In the genomic region with DNA sequence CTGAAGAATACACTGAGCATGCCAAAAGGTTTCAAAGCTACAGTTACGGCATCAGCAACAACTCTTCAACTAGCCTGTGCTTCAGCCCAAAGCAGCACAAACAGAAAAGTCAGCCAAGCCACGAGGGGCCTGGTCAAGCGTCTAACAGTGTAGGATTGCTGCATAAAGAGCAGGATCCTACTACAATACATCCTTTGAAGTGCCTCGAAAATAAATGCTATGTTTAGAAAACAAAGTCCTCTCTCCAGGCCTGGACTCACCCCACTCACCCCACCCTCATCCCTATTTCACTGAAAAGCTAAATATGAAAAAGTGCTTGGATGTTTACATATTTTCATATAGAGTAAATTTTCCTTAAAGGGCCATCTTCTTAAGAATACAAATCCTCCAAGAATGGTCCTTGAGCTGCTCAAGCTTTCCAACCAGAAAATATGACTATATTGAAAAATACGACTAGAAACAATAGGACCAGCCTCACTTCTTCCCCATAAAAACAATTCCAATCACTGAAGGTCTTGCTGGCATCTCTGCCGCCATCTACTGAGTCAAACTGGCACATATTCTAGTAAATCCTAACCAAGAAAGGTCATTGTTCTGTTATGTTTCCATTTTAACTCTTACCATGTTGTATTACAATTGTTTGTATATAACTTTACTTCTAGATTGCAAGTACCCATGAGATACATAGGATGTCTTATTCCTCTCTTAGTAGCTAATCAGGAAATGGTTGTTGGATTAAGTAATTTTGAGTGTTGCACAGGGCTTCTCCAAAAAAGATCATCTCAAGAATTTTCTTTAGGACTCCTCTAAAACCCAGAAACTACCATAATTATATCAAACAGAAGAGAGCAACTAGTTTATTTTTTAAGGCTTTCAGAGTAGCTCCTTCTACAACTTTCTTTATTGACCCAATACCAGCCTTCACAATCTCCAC, we compare ENCODE assay signal across 8 cellular contexts.
DNase-seq lines count a peak whose midpoint lies in the region; ATAC-seq and TF ChIP-seq lines count a peak whose summit lies in the region.

No MANE protein-coding gene starts in this region.

- intact Hi-C loops in CD14-positive monocyte (cut with micrococcal nuclease) = loop anchor here in 1 of 2 donors (5.0 to 10.0 kb wide), 3 partner anchors 54 to 151 kb away; no protein-coding TSS in a partner anchor
- intact Hi-C loops in dorsolateral prefrontal cortex (cut with DNase I) = loop anchor here (1.0 to 10.0 kb wide), 6 partner anchors 54 to 266 kb away; partner anchors contain the start of gene RTN4 (in 1 of the 2)
- intact Hi-C loops in thyroid gland (cut with DNase I) = loop anchor here (2.0 to 10.0 kb wide), 2 partner anchors 74 to 152 kb away; no protein-coding TSS in a partner anchor

- H3K9me3 ChIP-seq in thyroid gland = no peaks in the 10 kb centered on the region

- no peaks in the 10 kb centered on the region for H3K27me3 ChIP-seq in dorsolateral prefrontal cortex
- H3K27me3 ChIP-seq in thyroid gland = no peaks in the 10 kb centered on the region

- peaks cover 23 to 45% of the 10 kb centered on the region in 2 donors for H3K4me1 ChIP-seq in thyroid gland

- H3K36me3 Mint-ChIP-seq in CD14-positive monocyte = no peaks in the 10 kb centered on the region

- peak; percentile 81 for TF ChIP-seq CTCF in CD14-positive monocyte (IDR thresholded peaks at IDR 0.05)
- TF ChIP-seq CTCF in dorsolateral prefrontal cortex (IDR thresholded peaks at IDR 0.05 in 54 of 56, conservative IDR thresholded peaks at IDR 0.05 in 2 of 56; ENCODE audit: low read depth in 1 of 56, partially characterized antibody in 56 of 56) = peak; percentile 66 to 94 (median 85)
- peak in 5 of 6 experiments; percentile 80 to 93 (median 89) for TF ChIP-seq CTCF in thyroid gland (IDR thresholded peaks at IDR 0.05)

- H3K9me3 Mint-ChIP-seq in CD14-positive monocyte = no peaks in the 10 kb centered on the region

- no peaks in the 10 kb centered on the region for H3K36me3 ChIP-seq in thyroid gland

- H3K27me3 Mint-ChIP-seq in CD14-positive monocyte (ENCODE audit: low read depth in 3 of 3) = no peaks in the 10 kb centered on the region

- WGBS in thyroid gland, 2 donors = 2 to 15% methylated on average over 6 of the region's 6 CpGs

- DNase-seq in CD14-positive monocyte (ENCODE audit: low spot score) (peak; percentile 50), NCI-H1105 (lab: John Stamatoyannopoulos, UW) (peak; percentile 51), T-helper 1 cell (peak in 3 of 5 donors; percentile 10 to 34 (median 29)), dorsolateral prefrontal cortex (peak; percentile 43 to 91 (median 74)), medulla oblongata (ENCODE audit: extremely low spot score) (peak; percentile 95), thyroid gland (peak; percentile 80 to 83), cortex of kidney (lab: John Stamatoyannopoulos, UW) (no peak)

- no peak overlapping the region for H3K27ac Mint-ChIP-seq in CD14-positive monocyte

- H3K4me3 Mint-ChIP-seq in CD14-positive monocyte = no peak overlapping the region

- peak; percentile 63 for ATAC-seq in GM18907 (IDR thresholded peaks at IDR 0.05; ENCODE audit: unreplicated experiment)

- TF ChIP-seq POLR2A in thyroid gland (IDR thresholded peaks at IDR 0.05) = no peak

- peak overlapping the region; percentile 3 to 98 (median 93) for H3K27ac ChIP-seq in dorsolateral prefrontal cortex
- H3K27ac ChIP-seq in thyroid gland = peak overlapping the region; percentile 67 to 71 (median 68)

- H3K4me3 ChIP-seq in dorsolateral prefrontal cortex = peak overlapping the region in 38 of 59 donors; percentile 0 to 47 (median 24)
- no peak overlapping the region for H3K4me3 ChIP-seq in thyroid gland (replicated peaks in 1 of 3)

- H3K4me1 Mint-ChIP-seq in CD14-positive monocyte = peaks cover 20% of the 10 kb centered on the region

Comparison
In these comparisons a context has a peak if more than half of its experiments do, and no peak if none do; other contexts are left out.
1. H3K4me3 ChIP-seq: peak in dorsolateral prefrontal cortex (38 of 59); none in thyroid gland (0 of 3).
2. Peak in every context shown above with its lines, with median percentiles within 50 percentile points of each other: CTCF ChIP-seq.